Comparison of ENCODE assay signal across 9 cellular contexts in genomic region chr6:155201461-155202226, GRCh38.
DNase-seq lines count a peak whose midpoint lies in the region; ATAC-seq and TF ChIP-seq lines count a peak whose summit lies in the region.
"Had no signal": no experiment of that assay in that cellular context is flagged by ENCODE, and none has a peak within 500 bp of the region (broad histone marks: within the 10 kb centered on the region; RNA-seq: fewer than 3 reads in every experiment).

No MANE protein-coding gene starts in this region.

- H3K4me3 ChIP-seq in choroid plexus epithelial cell (ENCODE audit: low read depth, low read length) (no peak overlapping the region), retinal pigment epithelial cell (ENCODE audit: low read length) (no peak overlapping the region)

- peaks cover 7 to 31% (median 30%) of the 10 kb centered on the region in 3 donors for H3K4me1 Mint-ChIP-seq in IgD-negative memory B cell
- H3K4me1 Mint-ChIP-seq in activated CD4-positive, alpha-beta T cell treated with anti-CD3 and anti-CD28 coated beads, Interleukin-2, amount 10 ng/mL, durations not matched to agents 24 days and 14 days, result peaks cover 4% of the 10 kb centered on the region
- H3K4me1 Mint-ChIP-seq: central memory CD8-positive, alpha-beta T cell had no signal

- TF ChIP-seq CTCF in choroid plexus epithelial cell (conservative IDR thresholded peaks at IDR 0.05; ENCODE audit: low read depth, low read length) (no peak), retinal pigment epithelial cell (conservative IDR thresholded peaks at IDR 0.05; ENCODE audit: low read depth, low read length) (no peak)

- intact Hi-C loops in activated CD4-positive, alpha-beta T cell treated with anti-CD3 and anti-CD28 coated beads, Interleukin-2, amount 10 ng/mL, durations not matched to agents 24 days and 14 days (cut with micrococcal nuclease), result no loop called here

- peaks cover 7% of the 10 kb centered on the region for H3K36me3 Mint-ChIP-seq in IgD-negative memory B cell
- H3K36me3 Mint-ChIP-seq in activated CD4-positive, alpha-beta T cell treated with anti-CD3 and anti-CD28 coated beads, Interleukin-2, amount 10 ng/mL, durations not matched to agents 24 days and 14 days (ENCODE audit: low read depth), result peaks cover 18% of the 10 kb centered on the region

- DNase-seq in choroid plexus epithelial cell (ENCODE audit: low read depth), result peak; percentile 89
- peak; percentile 72 for DNase-seq in retinal pigment epithelial cell (ENCODE audit: low read depth)
- no peak for DNase-seq in putamen (ENCODE audit: low spot score)
- DNase-seq in activated CD4-positive, alpha-beta T cell treated with anti-CD3 and anti-CD28 coated beads, Interleukin-2, amount 10 ng/mL, durations not matched to agents 24 days and 14 days, result no peak

- H3K4me3 Mint-ChIP-seq in IgD-negative memory B cell, result peak overlapping the region in 2 of 4 donors; percentile 21 to 80
- H3K4me3 Mint-ChIP-seq in activated CD4-positive, alpha-beta T cell treated with anti-CD3 and anti-CD28 coated beads, Interleukin-2, amount 10 ng/mL, durations not matched to agents 24 days and 14 days, result no peak overlapping the region
- H3K4me3 Mint-ChIP-seq: central memory CD8-positive, alpha-beta T cell had no signal

- peaks cover 0 to 3% (median 0%) of the 10 kb centered on the region in 3 donors for H3K9me3 Mint-ChIP-seq in IgD-negative memory B cell
- H3K9me3 Mint-ChIP-seq in activated CD4-positive, alpha-beta T cell treated with anti-CD3 and anti-CD28 coated beads, Interleukin-2, amount 10 ng/mL, durations not matched to agents 24 days and 14 days, result peaks cover 6% of the 10 kb centered on the region
- H3K9me3 Mint-ChIP-seq: central memory CD8-positive, alpha-beta T cell had no signal

- peak overlapping the region in 2 of 3 donors; percentile 41 to 77 for H3K27ac Mint-ChIP-seq in IgD-negative memory B cell
- H3K27ac Mint-ChIP-seq in activated CD4-positive, alpha-beta T cell treated with anti-CD3 and anti-CD28 coated beads, Interleukin-2, amount 10 ng/mL, durations not matched to agents 24 days and 14 days, result no peak overlapping the region

- no peaks in the 10 kb centered on the region for H3K27me3 Mint-ChIP-seq in IgD-negative memory B cell
- no peaks in the 10 kb centered on the region for H3K27me3 Mint-ChIP-seq in activated CD4-positive, alpha-beta T cell treated with anti-CD3 and anti-CD28 coated beads, Interleukin-2, amount 10 ng/mL, durations not matched to agents 24 days and 14 days
- H3K27me3 Mint-ChIP-seq: central memory CD8-positive, alpha-beta T cell had no signal

- peak; percentile 52 for ATAC-seq in GM18867 (IDR thresholded peaks at IDR 0.05; ENCODE audit: unreplicated experiment)
- no peak for ATAC-seq in HG03097 (IDR thresholded peaks at IDR 0.05; ENCODE audit: low FRiP score, unreplicated experiment)
- no peak for ATAC-seq in HG03469 (IDR thresholded peaks at IDR 0.05; ENCODE audit: unreplicated experiment)

Comparison
In these comparisons a context has a peak if more than half of its experiments do, and no peak if none do; other contexts are left out.
1. DNase-seq: peak in choroid plexus epithelial cell (single experiment) and retinal pigment epithelial cell (single experiment); none in putamen (single experiment) and activated CD4-positive, alpha-beta T cell treated with anti-CD3 and anti-CD28 coated beads, Interleukin-2, amount 10 ng/mL, durations not matched to agents 24 days and 14 days (single experiment).